In genomic region chr3:184562875-184563568, GRCh38 we compare ENCODE assay signal across 10 cellular contexts. TPM values are rescaled to one million over a fixed set of nuclear protein-coding genes. Genes with fewer than 3 reads are reported as not detected.
DNase-seq lines count a peak whose midpoint lies in the region; FAIRE-seq and TF ChIP-seq lines count a peak whose summit lies in the region.
"Had no signal": no experiment of that assay in that cellular context is flagged by ENCODE, and none has a peak within 500 bp of the region (broad histone marks: within the 10 kb centered on the region; RNA-seq: fewer than 3 reads in every experiment).

No MANE protein-coding gene starts in this region.

- H3K9ac ChIP-seq in mesendoderm (ENCODE audit: low read length), result peak overlapping the region; percentile 82

- no CpG with 5 or more reads among the region's 24 CpGs for WGBS in mesendoderm (ENCODE audit: extremely low coverage, insufficient coverage, low lambda C conversion rate)
- WGBS in tibial nerve, 2 donors, result 18 to 24% methylated on average over 20 to 24 of the region's 24 CpGs

- H3K27me3 ChIP-seq in bronchial epithelial cell (ENCODE audit: control insufficient read depth, insufficient read depth, low read length) (no peaks in the 10 kb centered on the region), mesendoderm (ENCODE audit: insufficient read depth, low read length, poor library complexity) (peaks cover 2% of the 10 kb centered on the region), tibial nerve (no peaks in the 10 kb centered on the region)

- no peak for TF ChIP-seq CTCF in bronchial epithelial cell (IDR thresholded peaks at IDR 0.05; ENCODE audit: insufficient read depth, low read length, severe bottlenecking)
- TF ChIP-seq CTCF in tibial nerve (IDR thresholded peaks at IDR 0.05), result no peak

- H2BK120ac ChIP-seq in mesendoderm (ENCODE audit: low read depth, low read length), result no peak overlapping the region

- no peak overlapping the region for H2BK5ac ChIP-seq in mesendoderm (ENCODE audit: low read length)

- H2AK5ac ChIP-seq in mesendoderm (ENCODE audit: low read length), result no peak overlapping the region

- H3K4ac ChIP-seq in mesendoderm (ENCODE audit: low read depth, low read length), result no peak overlapping the region

- H3K4me2 ChIP-seq in mesendoderm (ENCODE audit: low read length), result peak overlapping the region; percentile 57

- no peaks in the 10 kb centered on the region for H3K9me3 ChIP-seq in tibial nerve

- TF ChIP-seq POLR2A in tibial nerve (IDR thresholded peaks at IDR 0.05), result no peak

- H2BK15ac ChIP-seq in mesendoderm (replicated peaks; ENCODE audit: low read depth), result no peak overlapping the region

- H3K23ac ChIP-seq in mesendoderm (ENCODE audit: low read length), result no peak overlapping the region

- no peak overlapping the region for H3K27ac ChIP-seq in mesendoderm (ENCODE audit: low read depth, low read length)
- H3K27ac ChIP-seq in tibial nerve, result peak overlapping the region; percentile 56 to 93 (median 84)

- peak overlapping the region; percentile 90 for H3K56ac ChIP-seq in mesendoderm (ENCODE audit: low read length)

- H3K79me2 ChIP-seq in mesendoderm (ENCODE audit: control insufficient read depth, insufficient read depth, low read length), result peaks cover 53% of the 10 kb centered on the region

- H4K5ac ChIP-seq in mesendoderm (ENCODE audit: low read length), result no peak overlapping the region

- H3K4me1 ChIP-seq in mesendoderm (ENCODE audit: control insufficient read depth, low read depth, low read length) (peaks cover 37% of the 10 kb centered on the region), tibial nerve (peaks cover 0 to 65% (median 41%) of the 10 kb centered on the region in 4 donors)

- H4K8ac ChIP-seq in mesendoderm (ENCODE audit: low read depth, low read length), result no peak overlapping the region

- H3K18ac ChIP-seq in mesendoderm (ENCODE audit: low read length), result peak overlapping the region; percentile 70

- peak overlapping the region; percentile 68 for H3K4me3 ChIP-seq in bronchial epithelial cell (ENCODE audit: low read depth, low read length)
- peak overlapping the region; percentile 75 for H3K4me3 ChIP-seq in mesendoderm (ENCODE audit: low read length)
- H3K4me3 ChIP-seq in tibial nerve, result peak overlapping the region; percentile 57 to 73 (median 66)

- H3K79me1 ChIP-seq in mesendoderm (ENCODE audit: low read length), result peaks cover 26% of the 10 kb centered on the region

- TF ChIP-seq EP300 in tibial nerve (IDR thresholded peaks at IDR 0.05), result no peak

- FAIRE-seq in bronchial epithelial cell (lab: Jason Lieb, UNC), result no peak

- DNase-seq in NCI-H82 (lab: John Stamatoyannopoulos, UW) (peak; percentile 51), NCI-H82 treated with DMSO at 0.1 percent for 48 hours (lab: John Stamatoyannopoulos, UW; ENCODE audit: unreplicated experiment) (no peak), bronchial epithelial cell (ENCODE audit: low read depth) (no peak), mesendoderm (peak; percentile 34), tibial nerve (ENCODE audit: low spot score in 2 of 2) (no peak), UCSD-AML1 (lab: John Stamatoyannopoulos, UW; ENCODE audit: unreplicated experiment) (no peak), NCI-H526 treated with DMSO at 0.1 percent for 48 hours (lab: John Stamatoyannopoulos, UW) (no peak)
- no peak for DNase-seq in central memory CD4-positive, alpha-beta T cell
- DNase-seq: activated CD4-positive, alpha-beta memory T cell treated with anti-CD3 and anti-CD28 coated beads for 36 hours; NCI-H345 had no signal

- H3K36me3 ChIP-seq in bronchial epithelial cell (ENCODE audit: control insufficient read depth, insufficient read depth, low read length) (no peaks in the 10 kb centered on the region), mesendoderm (ENCODE audit: control insufficient read depth, insufficient read depth, low read length) (no peaks in the 10 kb centered on the region), tibial nerve (no peaks in the 10 kb centered on the region)

RNA-seq across cellular contexts. Expression of gene EPHB3, which starts 1.4 kb away (rescaled TPM):
- total RNA-seq in bronchial epithelial cell (9.2 and 16.8 TPM in 2 replicates), tibial nerve (10 to 100 TPM in 1 of 4 donors, 1 to 10 TPM in 3; 4.8 to 13.8 (median 5.9) TPM)
- 2.4 TPM for polyA plus RNA-seq in mesendoderm (2013, experiment 1 of 2)
- polyA plus RNA-seq in mesendoderm (2013, experiment 2 of 2), result 1.9 TPM

Comparison
In these comparisons a context has a peak if more than half of its experiments do, and no peak if none do; other contexts are left out.
1. DNase-seq: peak in NCI-H82 (single experiment) and mesendoderm (single experiment); none in NCI-H82 treated with DMSO at 0.1 percent for 48 hours (single experiment), bronchial epithelial cell (single experiment), tibial nerve (0 of 2), UCSD-AML1 (single experiment), NCI-H526 treated with DMSO at 0.1 percent for 48 hours (single experiment) and central memory CD4-positive, alpha-beta T cell (single experiment).
2. Peak in every context shown above with its lines, with median percentiles within 50 percentile points of each other: H3K4me3 ChIP-seq.